In genomic region chr17:1056761-1057160, GRCh38 we compare ENCODE assay signal across 18 cellular contexts. TPM values are rescaled to one million over a fixed set of nuclear protein-coding genes. Genes with fewer than 3 reads are reported as not detected.
DNase-seq lines count a peak whose midpoint lies in the region; ATAC-seq and TF ChIP-seq lines count a peak whose summit lies in the region.
"Had no signal": no experiment of that assay in that cellular context is flagged by ENCODE, and none has a peak within 500 bp of the region (broad histone marks: within the 10 kb centered on the region; RNA-seq: fewer than 3 reads in every experiment).

No MANE protein-coding gene starts in this region.

- H3K36me3 Mint-ChIP-seq in CD4-positive, alpha-beta T cell (ENCODE audit: low read depth) = peaks cover 56% of the 10 kb centered on the region
- peaks cover 25 to 45% (median 28%) of the 10 kb centered on the region in 3 experiments for H3K36me3 Mint-ChIP-seq in H9 (ENCODE audit: insufficient read depth in 1 of 3, low read depth in 3 of 3)
- peaks cover 38% of the 10 kb centered on the region for H3K36me3 Mint-ChIP-seq in brain

- no peak overlapping the region for H3K56ac ChIP-seq in H9 (ENCODE audit: insufficient read length, low read depth, low read length)

- H3K36me3 ChIP-seq in mucosa of descending colon (ENCODE audit: low read depth) = no peaks in the 10 kb centered on the region
- H3K36me3 ChIP-seq in osteoblast (ENCODE audit: insufficient read depth, low read length) = peaks cover 43% of the 10 kb centered on the region
- peaks cover 0 to 63% of the 10 kb centered on the region in 2 donors for H3K36me3 ChIP-seq in vagina

- CTCF ChIA-PET in CD4-positive, alpha-beta T cell (lab: Charles Lee) = no interaction called here

- H3T11ph ChIP-seq in H9 (ENCODE audit: low read length) = no peak overlapping the region

- H3K23ac ChIP-seq in H9 (ENCODE audit: insufficient read length, low read depth, low read length) = no peak overlapping the region

- no peak overlapping the region for H4K91ac ChIP-seq in H9 (ENCODE audit: insufficient read length, low read depth, low read length)

- no peak for ATAC-seq in CD4-positive, alpha-beta T cell (ENCODE audit: poor library complexity)
- no peak for ATAC-seq in mucosa of descending colon
- ATAC-seq in GM19324 (IDR thresholded peaks at IDR 0.05; ENCODE audit: low FRiP score, unreplicated experiment) = no peak

- no peaks in the 10 kb centered on the region for H3K79me1 ChIP-seq in H9 (ENCODE audit: insufficient read depth, low read depth, low read length, poor library complexity, severe bottlenecking)

- H3K9me3 Mint-ChIP-seq in CD4-positive, alpha-beta T cell = no peaks in the 10 kb centered on the region
- H3K9me3 Mint-ChIP-seq in H9 (peaks cover 0 to 7% of the 10 kb centered on the region in 2 experiments; a peak in 1 of 5 replicates), brain (peaks cover 0 to 4% (median 0%) of the 10 kb centered on the region in 5 experiments)
- H3K9me3 Mint-ChIP-seq: activated CD4-positive, alpha-beta T cell treated with anti-CD3 and anti-CD28 coated beads, Interleukin-2, amount 10 ng/mL, durations not matched to agents 24 days and 14 days; activated naive CD4-positive, alpha-beta T cell treated with anti-CD3 and anti-CD28 coated beads, Interleukin-2, amount 50 U/mL, for 24 hours; natural killer cell had no signal

- H3K4me3 ChIP-seq in mucosa of descending colon (no peak overlapping the region), osteoblast (ENCODE audit: insufficient read depth, low read length) (no peak overlapping the region), vagina (no peak overlapping the region)
- H3K4me3 ChIP-seq: GM12878, heart left ventricle, suprapubic skin had no signal

- no peak overlapping the region for H4K5ac ChIP-seq in H9 (ENCODE audit: insufficient read length, low read depth, low read length)

- H3K27ac Mint-ChIP-seq in CD4-positive, alpha-beta T cell = peak overlapping the region; percentile 27
- peak overlapping the region in 2 of 3 experiments; percentile 49 to 51; a peak in 2 of 7 replicates for H3K27ac Mint-ChIP-seq in H9
- peak overlapping the region; percentile 42 to 93 (median 66) for H3K27ac Mint-ChIP-seq in brain
- H3K27ac Mint-ChIP-seq: activated CD4-positive, alpha-beta T cell treated with anti-CD3 and anti-CD28 coated beads, Interleukin-2, amount 10 ng/mL, durations not matched to agents 24 days and 14 days; activated naive CD4-positive, alpha-beta T cell treated with anti-CD3 and anti-CD28 coated beads, Interleukin-2, amount 50 U/mL, for 24 hours had no signal

- no peaks in the 10 kb centered on the region for H3K4me1 Mint-ChIP-seq in CD4-positive, alpha-beta T cell (ENCODE audit: low read depth)
- H3K4me1 Mint-ChIP-seq in H9 (no peaks in the 10 kb centered on the region), brain (peaks cover 15% of the 10 kb centered on the region)
- H3K4me1 Mint-ChIP-seq: activated CD4-positive, alpha-beta T cell treated with anti-CD3 and anti-CD28 coated beads, Interleukin-2, amount 10 ng/mL, durations not matched to agents 24 days and 14 days; activated naive CD4-positive, alpha-beta T cell treated with anti-CD3 and anti-CD28 coated beads, Interleukin-2, amount 50 U/mL, for 24 hours; B cell had no signal

- H3K79me2 ChIP-seq in H9 (ENCODE audit: insufficient read depth, low read length) = no peaks in the 10 kb centered on the region
- no peaks in the 10 kb centered on the region for H3K79me2 ChIP-seq in osteoblast (ENCODE audit: insufficient read depth, low read length)

- H2BK120ac ChIP-seq in H9 (ENCODE audit: low read depth, low read length, poor library complexity, severe bottlenecking) = no peak overlapping the region

- H3K27me3 ChIP-seq in CD4-positive, alpha-beta T cell (ENCODE audit: control insufficient read depth, insufficient read depth, low read length) = no peaks in the 10 kb centered on the region
- H3K27me3 ChIP-seq in H9 (ENCODE audit: insufficient read depth, low read length) (no peaks in the 10 kb centered on the region), osteoblast (ENCODE audit: insufficient read depth, low read length) (no peaks in the 10 kb centered on the region), vagina (no peaks in the 10 kb centered on the region)
- H3K27me3 ChIP-seq: heart left ventricle, suprapubic skin had no signal

- no peak overlapping the region for H2BK5ac ChIP-seq in H9 (ENCODE audit: insufficient read length, low read length)

- no peak overlapping the region for H2BK12ac ChIP-seq in H9 (ENCODE audit: insufficient read length, low read depth, low read length)

- H3K4me1 ChIP-seq in H9 (ENCODE audit: insufficient read depth, low read length) (no peaks in the 10 kb centered on the region), mucosa of descending colon (ENCODE audit: low read depth) (no peaks in the 10 kb centered on the region), osteoblast (ENCODE audit: insufficient read depth, low read length) (peaks cover 5% of the 10 kb centered on the region), vagina (peaks cover 4% of the 10 kb centered on the region)

- POLR2A ChIA-PET in CD4-positive, alpha-beta T cell (lab: Charles Lee) = no interaction called here

- H3K4me2 ChIP-seq in H9 (ENCODE audit: insufficient read depth, insufficient read length, low read length) = no peak overlapping the region
- no peak overlapping the region for H3K4me2 ChIP-seq in osteoblast (ENCODE audit: insufficient read depth, low read length)
- H3K4me2 ChIP-seq: KMS-11 had no signal

- TF ChIP-seq POLR2A in vagina (IDR thresholded peaks at IDR 0.05) = no peak

- TF ChIP-seq CTCF in CD4-positive, alpha-beta T cell (IDR thresholded peaks at IDR 0.05) = no peak
- TF ChIP-seq CTCF in H9 (conservative IDR thresholded peaks at IDR 0.05) (no peak), brain (conservative IDR thresholded peaks at IDR 0.05) (no peak), mucosa of descending colon (IDR thresholded peaks at IDR 0.05) (no peak), osteoblast (IDR thresholded peaks at IDR 0.05; ENCODE audit: extremely low read depth, low read depth, low read length) (no peak), vagina (IDR thresholded peaks at IDR 0.05) (no peak)

- no peak overlapping the region for H3K9ac ChIP-seq in H9 (ENCODE audit: extremely low read depth, insufficient read length, low read length)
- H3K9ac ChIP-seq: KMS-11 had no signal

- no peak overlapping the region for H3K4me3 Mint-ChIP-seq in CD4-positive, alpha-beta T cell
- H3K4me3 Mint-ChIP-seq in H9 (no peak overlapping the region), brain (no peak overlapping the region)
- H3K4me3 Mint-ChIP-seq: activated CD4-positive, alpha-beta T cell treated with anti-CD3 and anti-CD28 coated beads, Interleukin-2, amount 10 ng/mL, durations not matched to agents 24 days and 14 days; activated naive CD4-positive, alpha-beta T cell treated with anti-CD3 and anti-CD28 coated beads, Interleukin-2, amount 50 U/mL, for 24 hours; B cell; natural killer cell had no signal

- H4K20me1 ChIP-seq in H9 (ENCODE audit: control insufficient read depth, insufficient read depth, insufficient read length) (no peaks in the 10 kb centered on the region), osteoblast (ENCODE audit: insufficient read depth, low read length) (peaks cover 27% of the 10 kb centered on the region)

- DNase-seq in CD4-positive, alpha-beta T cell = no peak
- DNase-seq in H9 (no peak), mucosa of descending colon (peak in 2 of 3 donors; percentile 12 to 21), osteoblast (ENCODE audit: insufficient read length, low spot score, missing footprints) (no peak), vagina (ENCODE audit: extremely low spot score in 2 of 2) (no peak)
- DNase-seq: GDM1, natural killer cell, NCI-H345, SW 1271 had no signal

- no peak overlapping the region for H2BK15ac ChIP-seq in H9 (ENCODE audit: low read depth, low read length)

- intact Hi-C loops in CD4-positive, alpha-beta T cell (cut with DNase I, micrococcal nuclease) = loop anchor here in 1 of 2 experiments (2.0 kb wide), 2 partner anchors 262 to 914 kb away; no protein-coding TSS in a partner anchor
- intact Hi-C loops in mucosa of descending colon (cut with DNase I, micrococcal nuclease) (loop anchor here in 1 of 2 donors (10.0 kb wide), 1 partner anchor 52 kb away; no protein-coding TSS in a partner anchor), vagina (cut with DNase I) (loop anchor here (10.0 kb wide), 1 partner anchor 262 kb away; no protein-coding TSS in a partner anchor)

- no peak overlapping the region for H3K27ac ChIP-seq in CD4-positive, alpha-beta T cell (ENCODE audit: low read depth, low read length)
- H3K27ac ChIP-seq in H9 (ENCODE audit: insufficient read length, low read depth, low read length) = no peak overlapping the region
- H3K27ac ChIP-seq in osteoblast (ENCODE audit: low read depth, low read length) = no peak overlapping the region
- H3K27ac ChIP-seq in vagina = no peak overlapping the region
- H3K27ac ChIP-seq: KMS-11, suprapubic skin had no signal

- H2BK20ac ChIP-seq in H9 (ENCODE audit: low read depth, low read length, poor library complexity, severe bottlenecking) = no peak overlapping the region

- no peaks in the 10 kb centered on the region for H3K27me3 Mint-ChIP-seq in CD4-positive, alpha-beta T cell
- H3K27me3 Mint-ChIP-seq in H9 (ENCODE audit: low read depth) (no peaks in the 10 kb centered on the region), brain (no peaks in the 10 kb centered on the region)
- H3K27me3 Mint-ChIP-seq: activated CD4-positive, alpha-beta T cell treated with anti-CD3 and anti-CD28 coated beads, Interleukin-2, amount 10 ng/mL, durations not matched to agents 24 days and 14 days; activated naive CD4-positive, alpha-beta T cell treated with anti-CD3 and anti-CD28 coated beads, Interleukin-2, amount 50 U/mL, for 24 hours; B cell had no signal

- WGBS in H9 (ENCODE audit: extremely low coverage, insufficient read length, low lambda C conversion rate) = no CpG with 5 or more reads among the region's 10 CpGs

- no peaks in the 10 kb centered on the region for H3K23me2 ChIP-seq in H9 (ENCODE audit: insufficient read length, low read depth, low read length, poor library complexity, severe bottlenecking)

- H4K8ac ChIP-seq in H9 (replicated peaks; ENCODE audit: insufficient read length, low read depth, low read length) = no peak overlapping the region

- no peaks in the 10 kb centered on the region for H3K9me3 ChIP-seq in CD4-positive, alpha-beta T cell (ENCODE audit: control insufficient read depth, low read length)
- no peaks in the 10 kb centered on the region for H3K9me3 ChIP-seq in H9 (ENCODE audit: control insufficient read depth, low read depth, low read length)
- no peaks in the 10 kb centered on the region for H3K9me3 ChIP-seq in mucosa of descending colon
- no peaks in the 10 kb centered on the region for H3K9me3 ChIP-seq in osteoblast (ENCODE audit: low read depth, low read length)
- H3K9me3 ChIP-seq in vagina = no peaks in the 10 kb centered on the region
- H3K9me3 ChIP-seq: heart left ventricle, suprapubic skin had no signal

- no peak overlapping the region for H2AFZ ChIP-seq in H9 (ENCODE audit: low read length)
- H2AFZ ChIP-seq in osteoblast (ENCODE audit: low read length) = no peak overlapping the region

- H3K4ac ChIP-seq in H9 (ENCODE audit: low read depth, low read length) = no peak overlapping the region

- H3K18ac ChIP-seq in H9 (ENCODE audit: insufficient read length, low read depth, low read length) = no peak overlapping the region

- no peak overlapping the region for H2AK5ac ChIP-seq in H9 (ENCODE audit: insufficient read length, low read length)

- H3K14ac ChIP-seq in H9 (ENCODE audit: insufficient read depth, low read length) = no peak overlapping the region; the same call in 1 of the 2 replicates

RNA-seq across cellular contexts. Expression of gene TIMM22, which starts 59.8 kb away (rescaled TPM):
- total RNA-seq in CD4-positive, alpha-beta T cell = 10 to 100 TPM; 10.2 to 10.9 TPM
- 23.0 and 23.7 TPM in 2 replicates for total RNA-seq in H9 (2021)
- 14.4 TPM for polyA plus RNA-seq in brain (ENCODE audit: insufficient read depth, low read depth, low replicate concordance)
- total RNA-seq in mucosa of descending colon = 10 to 100 TPM in 2 of 3 donors, 1 to 10 TPM in 1; 8.2 to 11.4 (median 10.1) TPM
- 10.5 and 10.6 TPM in 2 replicates for total RNA-seq in osteoblast
- total RNA-seq in vagina = 8.8 TPM

Comparison
In these comparisons a context has a peak if more than half of its experiments do, and no peak if none do; other contexts are left out.
1. DNase-seq: peak in mucosa of descending colon (2 of 3); none in CD4-positive, alpha-beta T cell (0 of 10), H9 (single experiment), osteoblast (single experiment) and vagina (0 of 2).
2. Peak in every context shown above with its lines, with median percentiles within 50 percentile points of each other: H3K27ac Mint-ChIP-seq.